35 cellular contexts compared by ENCODE assay signal in the genomic region with DNA sequence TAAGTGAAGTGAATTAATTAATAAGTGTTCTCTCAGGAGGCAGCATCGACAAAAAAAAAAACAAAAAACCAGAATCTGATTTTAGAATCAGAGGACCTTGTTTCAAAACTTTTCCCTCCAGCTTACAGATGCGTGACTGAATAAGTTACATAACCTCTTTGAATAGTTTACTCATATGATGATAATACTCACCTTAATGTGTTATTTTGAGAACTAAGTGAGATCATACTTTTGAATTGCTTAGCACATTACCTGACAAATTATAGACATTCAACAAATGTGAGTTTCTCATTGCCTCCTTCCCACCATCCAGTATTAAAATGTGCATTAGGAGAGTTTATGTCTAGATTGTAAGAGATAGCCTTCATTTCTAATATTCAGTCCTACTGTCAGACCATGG.
"Had no signal": no experiment of that assay in that cellular context is flagged by ENCODE, and none has a peak within 500 bp of the region (broad histone marks: within the 10 kb centered on the region; RNA-seq: fewer than 3 reads in every experiment).

No MANE protein-coding gene starts in this region.

- H3K36me3 ChIP-seq: adrenal gland, cardiac muscle cell, colonic mucosa, heart left ventricle, WERI-Rb-1 had no signal

- H3K36me3 Mint-ChIP-seq: activated CD4-positive, alpha-beta memory T cell treated with anti-CD3 and anti-CD28 coated beads for 36 hours; activated CD8-positive, alpha-beta memory T cell treated with anti-CD3 and anti-CD28 coated beads, Interleukin-2, amount 10 ng/mL, durations not matched to agents 7 days and 5 days; activated naive CD4-positive, alpha-beta T cell treated with anti-CD3 and anti-CD28 coated beads, Interleukin-2, amount 50 U/mL, for 24 hours; activated naive CD8-positive, alpha-beta T cell treated with anti-CD3 and anti-CD28 coated beads for 36 hours had no signal

- H3K4me1 ChIP-seq: adrenal gland, body of pancreas, colonic mucosa, heart left ventricle had no signal

- H3K4me3 ChIP-seq: adrenal gland, body of pancreas, cardiac muscle cell, colonic mucosa, heart left ventricle had no signal

- H3K4me1 Mint-ChIP-seq: activated CD4-positive, alpha-beta T cell treated with anti-CD3 and anti-CD28 coated beads for 36 hours; activated CD4-positive, alpha-beta T cell treated with anti-CD3 and anti-CD28 coated beads, Interleukin-2, amount 10 ng/mL, durations not matched to agents 24 days and 14 days; activated CD8-positive, alpha-beta memory T cell treated with anti-CD3 and anti-CD28 coated beads, Interleukin-2, amount 10 ng/mL, durations not matched to agents 7 days and 5 days; activated naive CD4-positive, alpha-beta T cell treated with anti-CD3 and anti-CD28 coated beads, Interleukin-2, amount 50 U/mL, for 24 hours; activated naive CD8-positive, alpha-beta T cell treated with anti-CD3 and anti-CD28 coated beads for 36 hours; activated naive CD8-positive, alpha-beta T cell treated with anti-CD3 and anti-CD28 coated beads, Interleukin-2, amount 50 U/mL, for 24 hours; T-helper 17 cell had no signal

- DNase-seq: activated B cell treated with CpG ODN at 0.5 μM for 24 hours; activated CD4-positive, alpha-beta memory T cell treated with anti-CD3 and anti-CD28 coated beads for 36 hours; activated CD4-positive, alpha-beta T cell treated with anti-CD3 and anti-CD28 coated beads for 36 hours; activated CD4-positive, alpha-beta T cell treated with anti-CD3 and anti-CD28 coated beads, Interleukin-2, amount 10 ng/mL, durations not matched to agents 24 days and 14 days; activated CD8-positive, alpha-beta memory T cell treated with anti-CD3 and anti-CD28 coated beads, Interleukin-2, amount 10 ng/mL, durations not matched to agents 7 days and 5 days; activated CD8-positive, alpha-beta memory T cell treated with anti-CD3 and anti-CD28 coated beads, Interleukin-2, amount 50 U/mL, for 4 hours; activated CD8-positive, alpha-beta T cell treated with anti-CD3 and anti-CD28 coated beads, Interleukin-2, amount 10 ng/mL, durations not matched to agents 7 days and 5 days; activated effector memory CD4-positive, alpha-beta T cell treated with anti-CD3 and anti-CD28 coated beads, Interleukin-2, amount 50 U/mL, for 16 hours; activated naive CD4-positive, alpha-beta T cell treated with anti-CD3 and anti-CD28 coated beads for 36 hours; activated naive CD8-positive, alpha-beta T cell treated with anti-CD3 and anti-CD28 coated beads for 36 hours; activated naive CD8-positive, alpha-beta T cell treated with anti-CD3 and anti-CD28 coated beads, Interleukin-2, amount 50 U/mL, for 24 hours; activated T-cell treated with anti-CD3 and anti-CD28 coated beads, Interleukin-2, amount 50 U/mL, for 1 hour; activated T-cell treated with anti-CD3 and anti-CD28 coated beads, Interleukin-2, amount 50 U/mL, for 48 hours; adrenal gland; amygdala; aorta; body of pancreas; central memory CD4-positive, alpha-beta T cell; cerebellar nuclear complex; colonic mucosa; effector CD8-positive, alpha-beta T cell; foreskin fibroblast; glutamatergic neuron; heart left ventricle; T-helper 1 cell; T-helper 17 cell; T1000; WERI-Rb-1 had no signal

- H3K27me3 Mint-ChIP-seq: activated B cell treated with CpG ODN at 0.5 μM for 24 hours; activated CD4-positive, alpha-beta memory T cell treated with anti-CD3 and anti-CD28 coated beads for 36 hours; activated CD4-positive, alpha-beta T cell treated with anti-CD3 and anti-CD28 coated beads for 36 hours; activated CD4-positive, alpha-beta T cell treated with anti-CD3 and anti-CD28 coated beads, Interleukin-2, amount 10 ng/mL, durations not matched to agents 24 days and 14 days; activated CD8-positive, alpha-beta memory T cell treated with anti-CD3 and anti-CD28 coated beads, Interleukin-2, amount 10 ng/mL, durations not matched to agents 7 days and 5 days; activated naive CD8-positive, alpha-beta T cell treated with anti-CD3 and anti-CD28 coated beads for 36 hours; T-helper 17 cell had no signal

- H3K4me3 Mint-ChIP-seq: activated B cell treated with CpG ODN at 0.5 μM for 24 hours; activated CD4-positive, alpha-beta memory T cell treated with anti-CD3 and anti-CD28 coated beads for 36 hours; activated CD4-positive, alpha-beta T cell treated with anti-CD3 and anti-CD28 coated beads for 36 hours; activated CD4-positive, alpha-beta T cell treated with anti-CD3 and anti-CD28 coated beads, Interleukin-2, amount 10 ng/mL, durations not matched to agents 24 days and 14 days; activated CD8-positive, alpha-beta memory T cell treated with anti-CD3 and anti-CD28 coated beads, Interleukin-2, amount 10 ng/mL, durations not matched to agents 7 days and 5 days; activated CD8-positive, alpha-beta T cell treated with anti-CD3 and anti-CD28 coated beads, Interleukin-2, amount 10 ng/mL, durations not matched to agents 7 days and 5 days; activated naive CD4-positive, alpha-beta T cell treated with anti-CD3 and anti-CD28 coated beads for 36 hours; activated naive CD4-positive, alpha-beta T cell treated with anti-CD3 and anti-CD28 coated beads, Interleukin-2, amount 50 U/mL, for 24 hours; activated naive CD8-positive, alpha-beta T cell treated with anti-CD3 and anti-CD28 coated beads for 36 hours; activated naive CD8-positive, alpha-beta T cell treated with anti-CD3 and anti-CD28 coated beads, Interleukin-2, amount 50 U/mL, for 24 hours; activated T-helper 1 cell treated with anti-CD3 and anti-CD28 coated beads, Interleukin-12 subunit alpha, Interleukin-12 subunit beta, Interleukin-2, Interleukin-4 antibody, amounts not matched to agents 30 ng/mL and 10 ng/mL and 1 ng/mL, durations not matched to agents 14 hours and 24 hours and 36 hours; T-helper 17 cell; T-helper 2 cell treated with Interferon-gamma antibody and Interleukin-4, amounts not matched to agents 5 μg/mL and 100 μg/mL, for 36 hours had no signal

- H3K27ac Mint-ChIP-seq: activated B cell treated with CpG ODN at 0.5 μM for 24 hours; activated CD4-positive, alpha-beta memory T cell treated with anti-CD3 and anti-CD28 coated beads for 36 hours; activated CD4-positive, alpha-beta T cell treated with anti-CD3 and anti-CD28 coated beads for 36 hours; activated CD4-positive, alpha-beta T cell treated with anti-CD3 and anti-CD28 coated beads, Interleukin-2, amount 10 ng/mL, durations not matched to agents 24 days and 14 days; activated CD8-positive, alpha-beta memory T cell treated with anti-CD3 and anti-CD28 coated beads, Interleukin-2, amount 10 ng/mL, durations not matched to agents 7 days and 5 days; activated CD8-positive, alpha-beta T cell treated with anti-CD3 and anti-CD28 coated beads, Interleukin-2, amount 10 ng/mL, durations not matched to agents 7 days and 5 days; activated naive CD4-positive, alpha-beta T cell treated with anti-CD3 and anti-CD28 coated beads for 36 hours; activated naive CD4-positive, alpha-beta T cell treated with anti-CD3 and anti-CD28 coated beads, Interleukin-2, amount 50 U/mL, for 24 hours; activated naive CD8-positive, alpha-beta T cell treated with anti-CD3 and anti-CD28 coated beads for 36 hours; activated naive CD8-positive, alpha-beta T cell treated with anti-CD3 and anti-CD28 coated beads, Interleukin-2, amount 50 U/mL, for 24 hours; activated T-helper 1 cell treated with anti-CD3 and anti-CD28 coated beads, Interleukin-12 subunit alpha, Interleukin-12 subunit beta, Interleukin-2, Interleukin-4 antibody, amounts not matched to agents 30 ng/mL and 10 ng/mL and 1 ng/mL, durations not matched to agents 14 hours and 24 hours and 36 hours; activated T-helper 2 cell treated with anti-CD3 and anti-CD28 coated beads, Interferon-gamma antibody, Interleukin-2, Interleukin-4, amounts not matched to agents 10 μg/mL and 5 μg/mL and 100 μg/mL, durations not matched to agents 14 hours and 24 hours and 36 hours; T-helper 17 cell; T-helper 2 cell treated with Interferon-gamma antibody and Interleukin-4, amounts not matched to agents 5 μg/mL and 100 μg/mL, for 36 hours had no signal

- H3K27me3 ChIP-seq: adrenal gland, body of pancreas, cardiac muscle cell, colonic mucosa, heart left ventricle had no signal

- ATAC-seq: activated CD4-positive, alpha-beta T cell treated with anti-CD3 and anti-CD28 coated beads for 36 hours; activated CD4-positive, CD25-positive, alpha-beta regulatory T cell treated with anti-CD3 and anti-CD28 coated beads, Interleukin-2, amount 50 U/mL, for 24 hours; activated CD8-positive, alpha-beta memory T cell treated with anti-CD3 and anti-CD28 coated beads, Interleukin-2, amount 10 ng/mL, durations not matched to agents 7 days and 5 days; activated CD8-positive, alpha-beta T cell treated with anti-CD3 and anti-CD28 coated beads, Interleukin-2, amount 10 ng/mL, durations not matched to agents 7 days and 5 days; activated naive CD8-positive, alpha-beta T cell treated with anti-CD3 and anti-CD28 coated beads, Interleukin-2, amount 50 U/mL, for 24 hours; body of pancreas; esophagus mucosa; heart left ventricle; T-helper 17 cell had no signal

- H3K9me3 Mint-ChIP-seq: activated CD4-positive, alpha-beta memory T cell treated with anti-CD3 and anti-CD28 coated beads for 36 hours; activated CD4-positive, alpha-beta T cell treated with anti-CD3 and anti-CD28 coated beads, Interleukin-2, amount 10 ng/mL, durations not matched to agents 24 days and 14 days; activated naive CD4-positive, alpha-beta T cell treated with anti-CD3 and anti-CD28 coated beads, Interleukin-2, amount 50 U/mL, for 24 hours; activated naive CD8-positive, alpha-beta T cell treated with anti-CD3 and anti-CD28 coated beads for 36 hours; activated T-helper 1 cell treated with anti-CD3 and anti-CD28 coated beads, Interleukin-12 subunit alpha, Interleukin-12 subunit beta, Interleukin-2, Interleukin-4 antibody, amounts not matched to agents 30 ng/mL and 10 ng/mL and 1 ng/mL, durations not matched to agents 14 hours and 24 hours and 36 hours; activated T-helper 2 cell treated with anti-CD3 and anti-CD28 coated beads, Interferon-gamma antibody, Interleukin-2, Interleukin-4, amounts not matched to agents 10 μg/mL and 5 μg/mL and 100 μg/mL, durations not matched to agents 14 hours and 24 hours and 36 hours had no signal

- H3K9me3 ChIP-seq: adrenal gland, body of pancreas, colonic mucosa, heart left ventricle had no signal

- H3K27ac ChIP-seq: adrenal gland, body of pancreas, cardiac muscle cell, colonic mucosa, heart left ventricle, WERI-Rb-1 had no signal
